Comparison of ENCODE assay signal across 7 cellular contexts in genomic region chr12:10611258-10611657, GRCh38. TPM values are rescaled to one million over a fixed set of nuclear protein-coding genes. Genes with fewer than 3 reads are reported as not detected.
A peak's percentile ranks its signal among the peaks of the same experiment; 100 is the strongest.
DNase-seq lines count a peak whose midpoint lies in the region; ATAC-seq and TF ChIP-seq lines count a peak whose summit lies in the region.
"Not testable (repeated sequence)": the region's sequence is repeated elsewhere in the genome, so short reads cannot be mapped to it uniquely, and the experiment has no call there.

No MANE protein-coding gene starts in this region.

- 0 out of 2 replicates have a peak overlapping the region, but pooled peaks have one; percentile 98 for H3K4me2 ChIP-seq in DND-41 (ENCODE audit: insufficient read depth, low read length)
- peak overlapping the region; percentile 17; the same call in 1 of the 2 replicates for H3K4me2 ChIP-seq in OCI-LY1 (ENCODE audit: low read length)

- H3K9me2 ChIP-seq in OCI-LY1 (ENCODE audit: low read depth, low read length) = not testable (repeated sequence)

- H3K4me3 ChIP-seq in DND-41 (ENCODE audit: low read depth in 1 of 2, low read length in 2 of 2); OCI-LY1 (ENCODE audit: low read depth, low read length, poor library complexity, severe bottlenecking): not testable (repeated sequence)

- ATAC-seq in DND-41 (ENCODE audit: insufficient read depth, low read depth); activated CD4-positive, alpha-beta T cell treated with anti-CD3 and anti-CD28 coated beads for 36 hours; natural killer cell; stimulated activated effector memory CD8-positive, alpha-beta T cell treated with anti-CD3 and anti-CD28 coated beads, Interleukin-12 subunit alpha, Interleukin-12 subunit beta, amount 100 ng/mL, for 72 hours: not testable (repeated sequence)

- H3K36me3 Mint-ChIP-seq in activated CD4-positive, alpha-beta T cell treated with anti-CD3 and anti-CD28 coated beads for 36 hours (ENCODE audit: low read depth) = peaks cover 44% of the 10 kb centered on the region
- peaks cover 17% of the 10 kb centered on the region for H3K36me3 Mint-ChIP-seq in activated naive CD8-positive, alpha-beta T cell
- peaks cover 54% of the 10 kb centered on the region for H3K36me3 Mint-ChIP-seq in MCF 10A (ENCODE audit: insufficient read depth, unreplicated experiment)
- not testable (repeated sequence) for H3K36me3 Mint-ChIP-seq in natural killer cell
- H3K36me3 Mint-ChIP-seq in stimulated activated effector memory CD8-positive, alpha-beta T cell treated with anti-CD3 and anti-CD28 coated beads, Interleukin-12 subunit alpha, Interleukin-12 subunit beta, amount 100 ng/mL, for 72 hours = peaks cover 76% of the 10 kb centered on the region

- H3K27me3 Mint-ChIP-seq in activated CD4-positive, alpha-beta T cell treated with anti-CD3 and anti-CD28 coated beads for 36 hours; activated naive CD8-positive, alpha-beta T cell; MCF 10A (ENCODE audit: insufficient read depth, unreplicated experiment); natural killer cell (ENCODE audit: low read depth in 2 of 2): not testable (repeated sequence)

- CTCF ChIA-PET in activated CD4-positive, alpha-beta T cell treated with anti-CD3 and anti-CD28 coated beads for 36 hours (lab: Charles Lee) = not testable (repeated sequence)
- CTCF ChIA-PET in MCF 10A (lab: Yijun Ruan, JAX) = interaction anchor here (0.7 to 1.7 kb wide), 2 partner anchors 139 to 1659 kb away, joined by 3 to 4 read pairs; no protein-coding TSS in a partner anchor

- H3K9me3 Mint-ChIP-seq in activated CD4-positive, alpha-beta T cell treated with anti-CD3 and anti-CD28 coated beads for 36 hours (ENCODE audit: low read depth); activated naive CD8-positive, alpha-beta T cell (ENCODE audit: low read depth); MCF 10A (ENCODE audit: unreplicated experiment); natural killer cell; stimulated activated effector memory CD8-positive, alpha-beta T cell treated with anti-CD3 and anti-CD28 coated beads, Interleukin-12 subunit alpha, Interleukin-12 subunit beta, amount 100 ng/mL, for 72 hours: not testable (repeated sequence)

- H3K4me3 Mint-ChIP-seq in activated CD4-positive, alpha-beta T cell treated with anti-CD3 and anti-CD28 coated beads for 36 hours = peak overlapping the region; percentile 99
- H3K4me3 Mint-ChIP-seq in activated naive CD8-positive, alpha-beta T cell = peak overlapping the region; percentile 99
- not testable (repeated sequence) for H3K4me3 Mint-ChIP-seq in MCF 10A (ENCODE audit: unreplicated experiment)
- H3K4me3 Mint-ChIP-seq in natural killer cell = peak overlapping the region; percentile 57
- H3K4me3 Mint-ChIP-seq in stimulated activated effector memory CD8-positive, alpha-beta T cell treated with anti-CD3 and anti-CD28 coated beads, Interleukin-12 subunit alpha, Interleukin-12 subunit beta, amount 100 ng/mL, for 72 hours = peak overlapping the region; percentile 99

- H3K27ac ChIP-seq in DND-41 (ENCODE audit: low read length); OCI-LY1 (ENCODE audit: low read depth, low read length, poor library complexity, severe bottlenecking): not testable (repeated sequence)

- H3K9ac ChIP-seq in DND-41 (ENCODE audit: low read depth, low read length) = peak overlapping the region; percentile 80; the same call in 1 of the 2 replicates
- not testable (repeated sequence) for H3K9ac ChIP-seq in OCI-LY1 (ENCODE audit: low read length)

- POLR2A ChIA-PET in activated CD4-positive, alpha-beta T cell treated with anti-CD3 and anti-CD28 coated beads for 36 hours (lab: Charles Lee) = not testable (repeated sequence)
- POLR2A ChIA-PET in MCF 10A (lab: Yijun Ruan, JAX) = interaction anchor here (0.5 to 1.6 kb wide), 2 partner anchors 28 to 139 kb away, joined by 3 to 4 read pairs; no protein-coding TSS in a partner anchor

- not testable (repeated sequence) for H2AFZ ChIP-seq in DND-41 (ENCODE audit: low read depth, low read length); OCI-LY1 (ENCODE audit: low read length)

- not testable (repeated sequence) for BruUV-seq in MCF 10A (replicated peaks; lab: Mats Ljungman, UMichigan)

- not testable (repeated sequence) for DNase-seq in DND-41; activated CD4-positive, alpha-beta T cell treated with anti-CD3 and anti-CD28 coated beads for 36 hours; MCF 10A (ENCODE audit: unreplicated experiment); natural killer cell; stimulated activated effector memory CD8-positive, alpha-beta T cell treated with anti-CD3 and anti-CD28 coated beads, Interleukin-12 subunit alpha, Interleukin-12 subunit beta, amount 100 ng/mL, for 72 hours (ENCODE audit: low spot score in 2 of 2)

- H4K20me1 ChIP-seq in DND-41 (ENCODE audit: insufficient read depth, low read length); OCI-LY1 (ENCODE audit: insufficient read depth, low read length): not testable (repeated sequence)

- peak overlapping the region; percentile 45 for H3K27ac Mint-ChIP-seq in activated CD4-positive, alpha-beta T cell treated with anti-CD3 and anti-CD28 coated beads for 36 hours
- not testable (repeated sequence) for H3K27ac Mint-ChIP-seq in activated naive CD8-positive, alpha-beta T cell
- H3K27ac Mint-ChIP-seq in MCF 10A (ENCODE audit: low read depth, unreplicated experiment) = peak overlapping the region; percentile 100
- peak overlapping the region in 1 of 2 donors; percentile 100 for H3K27ac Mint-ChIP-seq in natural killer cell
- H3K27ac Mint-ChIP-seq in stimulated activated effector memory CD8-positive, alpha-beta T cell treated with anti-CD3 and anti-CD28 coated beads, Interleukin-12 subunit alpha, Interleukin-12 subunit beta, amount 100 ng/mL, for 72 hours = peak overlapping the region; percentile 100

- H3K9me3 ChIP-seq in DND-41 (ENCODE audit: insufficient read depth, low read length, severe bottlenecking); OCI-LY1 (ENCODE audit: low read length): not testable (repeated sequence)

- intact Hi-C loops in activated CD4-positive, alpha-beta T cell treated with anti-CD3 and anti-CD28 coated beads for 36 hours (cut with DNase I, micrococcal nuclease) = loop anchor here (5.0 kb wide), 3 partner anchors 561 to 1036 kb away; partner anchors contain the start of genes CLEC2B (in 1 of the 2), ETV6 (in 1 of the 2) and SMIM10L1 (in 1 of the 2)
- intact Hi-C loops in MCF 10A (cut with micrococcal nuclease) = not testable (repeated sequence)
- intact Hi-C loops in natural killer cell (cut with micrococcal nuclease) = loop anchor here (10.0 kb wide), 1 partner anchor 564 kb away; the partner anchor contains the start of gene SMIM10L1

- peaks cover 32% of the 10 kb centered on the region for H3K4me1 ChIP-seq in DND-41 (ENCODE audit: insufficient read depth, low read length)
- H3K4me1 ChIP-seq in OCI-LY1 (ENCODE audit: insufficient read depth, low read length, severe bottlenecking) = peaks cover 28% of the 10 kb centered on the region

- H3K36me3 ChIP-seq in DND-41 (ENCODE audit: insufficient read depth, low read length) (peaks cover 59% of the 10 kb centered on the region), OCI-LY1 (ENCODE audit: insufficient read depth, low read length) (peaks cover 54% of the 10 kb centered on the region)

- H3F3A ChIP-seq in OCI-LY1 (ENCODE audit: insufficient read depth, low read length) = not testable (repeated sequence)

- peaks cover 27% of the 10 kb centered on the region for H3K79me2 ChIP-seq in DND-41 (ENCODE audit: insufficient read depth, low read length)
- H3K79me2 ChIP-seq in OCI-LY1 (ENCODE audit: insufficient read depth, low read length) = peaks cover 23% of the 10 kb centered on the region

- not testable (repeated sequence) for TF ChIP-seq CTCF in DND-41 (IDR thresholded peaks at IDR 0.05; ENCODE audit: borderline replicate concordance, extremely low read depth, low read length, poor library complexity, severe bottlenecking); OCI-LY1 (IDR thresholded peaks at IDR 0.05; ENCODE audit: low read length); MCF 10A (IDR thresholded peaks at IDR 0.05; ENCODE audit: unreplicated experiment); natural killer cell (IDR thresholded peaks at IDR 0.05)

- H3K4me1 Mint-ChIP-seq in activated CD4-positive, alpha-beta T cell treated with anti-CD3 and anti-CD28 coated beads for 36 hours = peaks cover 25% of the 10 kb centered on the region
- peaks cover 49% of the 10 kb centered on the region for H3K4me1 Mint-ChIP-seq in activated naive CD8-positive, alpha-beta T cell (ENCODE audit: low read depth)
- peaks cover 19% of the 10 kb centered on the region for H3K4me1 Mint-ChIP-seq in MCF 10A (ENCODE audit: insufficient read depth, unreplicated experiment)
- H3K4me1 Mint-ChIP-seq in natural killer cell = peaks cover 22 to 24% of the 10 kb centered on the region in 2 donors
- peaks cover 25% of the 10 kb centered on the region for H3K4me1 Mint-ChIP-seq in stimulated activated effector memory CD8-positive, alpha-beta T cell treated with anti-CD3 and anti-CD28 coated beads, Interleukin-12 subunit alpha, Interleukin-12 subunit beta, amount 100 ng/mL, for 72 hours

- H3K27me3 ChIP-seq in DND-41 (ENCODE audit: insufficient read depth, low read length, poor library complexity); OCI-LY1 (ENCODE audit: insufficient read depth, low read length): not testable (repeated sequence)

RNA-seq across cellular contexts. Expression of gene MAGOHB, which starts 2.2 kb away (rescaled TPM):
- total RNA-seq in activated CD4-positive, alpha-beta T cell treated with anti-CD3 and anti-CD28 coated beads for 36 hours = 10 to 100 TPM; 66.3 to 89.3 TPM
- 36.8 and 44.5 TPM in 2 replicates for total RNA-seq in MCF 10A (2022)
- total RNA-seq in natural killer cell = 10 to 100 TPM; 13.0 to 16.3 (median 13.1) TPM
